In genomic region chr13:33676700-33677048, GRCh38 we compare ENCODE assay signal across 1 cellular context.
TF ChIP-seq lines count a peak whose summit lies in the region.

No MANE protein-coding gene starts in this region.

TF ChIP-seq in HepG2, 621 proteins besides CTCF, POLR2A, EP300 and RAD21 (continued from another document and continues in another):
- TF ChIP-seq E2F2 (CRISPR knock-in tag; IDR thresholded peaks at IDR 0.05; ENCODE audit: borderline replicate concordance) (no peak), YY1 (IDR thresholded peaks at IDR 0.05; ENCODE audit: insufficient read depth, insufficient replicate concordance, low read depth, low read length) (no peak), TIGD3 (CRISPR knock-in tag; IDR thresholded peaks at IDR 0.05; ENCODE audit: borderline replicate concordance) (no peak), MED1 (CRISPR knock-in tag; IDR thresholded peaks at IDR 0.05) (peak; percentile 50; the same call in 1 of the 2 replicates), HOXA5 (CRISPR knock-in tag; IDR thresholded peaks at IDR 0.05) (no peak), ZNF18 (CRISPR knock-in tag; IDR thresholded peaks at IDR 0.05; ENCODE audit: insufficient replicate concordance) (no peak), PRDM15 (CRISPR knock-in tag; IDR thresholded peaks at IDR 0.05) (peak; percentile 19), ZNF350 (CRISPR knock-in tag; IDR thresholded peaks at IDR 0.05; ENCODE audit: borderline replicate concordance, low read depth) (no peak), ZNF580 (CRISPR knock-in tag; IDR thresholded peaks at IDR 0.05; ENCODE audit: borderline replicate concordance, low read depth) (no peak), MZF1 (CRISPR knock-in tag; IDR thresholded peaks at IDR 0.05; ENCODE audit: borderline replicate concordance) (no peak), RXRA (CRISPR knock-in tag; IDR thresholded peaks at IDR 0.05) (no peak), ZNF674 (CRISPR knock-in tag; IDR thresholded peaks at IDR 0.05; ENCODE audit: low read depth) (no peak), BORCS8-MEF2B (CRISPR knock-in tag; IDR thresholded peaks at IDR 0.05) (no peak), ZNF253 (CRISPR knock-in tag; IDR thresholded peaks at IDR 0.05; ENCODE audit: borderline replicate concordance) (no peak), DR1 (CRISPR knock-in tag; IDR thresholded peaks at IDR 0.05) (peak; percentile 34; the same call in 1 of the 2 replicates), ZNF44 (CRISPR knock-in tag; IDR thresholded peaks at IDR 0.05) (no peak), KLF9 (CRISPR knock-in tag; IDR thresholded peaks at IDR 0.05; ENCODE audit: low read depth) (no peak), SETDB1 (CRISPR knock-in tag; IDR thresholded peaks at IDR 0.05; ENCODE audit: borderline replicate concordance) (no peak), ZNF563 (CRISPR knock-in tag; IDR thresholded peaks at IDR 0.05) (no peak), JUN (CRISPR knock-in tag; IDR thresholded peaks at IDR 0.05) (no peak), SKI (IDR thresholded peaks at IDR 0.05; ENCODE audit: partially characterized antibody) (no peak), NCOA2 (CRISPR knock-in tag; IDR thresholded peaks at IDR 0.05) (no peak), ZNF331 (CRISPR knock-in tag; IDR thresholded peaks at IDR 0.05) (peak; percentile 58; the same call in 1 of the 2 replicates), YEATS4 (CRISPR knock-in tag; IDR thresholded peaks at IDR 0.05; ENCODE audit: borderline replicate concordance) (no peak; the same call in 1 of the 2 replicates), STAG1 (CRISPR knock-in tag; IDR thresholded peaks at IDR 0.05) (no peak), HDAC6 (IDR thresholded peaks at IDR 0.05; ENCODE audit: low read depth, low read length) (no peak), GATA4 (IDR thresholded peaks at IDR 0.05; ENCODE audit: borderline replicate concordance, low read depth) (no peak), FIP1L1 (IDR thresholded peaks at IDR 0.05; ENCODE audit: borderline replicate concordance, insufficient read depth, low read depth, low read length) (no peak), KAT8 (CRISPR knock-in tag; IDR thresholded peaks at IDR 0.05) (no peak), FOXK1 (CRISPR knock-in tag; IDR thresholded peaks at IDR 0.05; ENCODE audit: borderline replicate concordance, low read depth) (no peak), TFDP1 (CRISPR knock-in tag; IDR thresholded peaks at IDR 0.05; ENCODE audit: borderline replicate concordance) (peak; percentile 75; the same call in 1 of the 2 replicates), ATAD3A (CRISPR knock-in tag; IDR thresholded peaks at IDR 0.05) (no peak), MYC (CRISPR knock-in tag; IDR thresholded peaks at IDR 0.05; ENCODE audit: borderline replicate concordance) (peak; percentile 68; the same call in 1 of the 2 replicates)
- TF ChIP-seq, protein P1, sequence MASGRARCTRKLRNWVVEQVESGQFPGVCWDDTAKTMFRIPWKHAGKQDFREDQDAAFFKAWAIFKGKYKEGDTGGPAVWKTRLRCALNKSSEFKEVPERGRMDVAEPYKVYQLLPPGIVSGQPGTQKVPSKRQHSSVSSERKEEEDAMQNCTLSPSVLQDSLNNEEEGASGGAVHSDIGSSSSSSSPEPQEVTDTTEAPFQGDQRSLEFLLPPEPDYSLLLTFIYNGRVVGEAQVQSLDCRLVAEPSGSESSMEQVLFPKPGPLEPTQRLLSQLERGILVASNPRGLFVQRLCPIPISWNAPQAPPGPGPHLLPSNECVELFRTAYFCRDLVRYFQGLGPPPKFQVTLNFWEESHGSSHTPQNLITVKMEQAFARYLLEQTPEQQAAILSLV (CRISPR knock-in tag; IDR thresholded peaks at IDR 0.05; ENCODE audit: borderline replicate concordance): no peak
- TF ChIP-seq, protein P2, sequence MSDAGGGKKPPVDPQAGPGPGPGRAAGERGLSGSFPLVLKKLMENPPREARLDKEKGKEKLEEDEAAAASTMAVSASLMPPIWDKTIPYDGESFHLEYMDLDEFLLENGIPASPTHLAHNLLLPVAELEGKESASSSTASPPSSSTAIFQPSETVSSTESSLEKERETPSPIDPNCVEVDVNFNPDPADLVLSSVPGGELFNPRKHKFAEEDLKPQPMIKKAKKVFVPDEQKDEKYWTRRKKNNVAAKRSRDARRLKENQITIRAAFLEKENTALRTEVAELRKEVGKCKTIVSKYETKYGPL (CRISPR knock-in tag; IDR thresholded peaks at IDR 0.05): no peak
- TF ChIP-seq, protein P3, sequence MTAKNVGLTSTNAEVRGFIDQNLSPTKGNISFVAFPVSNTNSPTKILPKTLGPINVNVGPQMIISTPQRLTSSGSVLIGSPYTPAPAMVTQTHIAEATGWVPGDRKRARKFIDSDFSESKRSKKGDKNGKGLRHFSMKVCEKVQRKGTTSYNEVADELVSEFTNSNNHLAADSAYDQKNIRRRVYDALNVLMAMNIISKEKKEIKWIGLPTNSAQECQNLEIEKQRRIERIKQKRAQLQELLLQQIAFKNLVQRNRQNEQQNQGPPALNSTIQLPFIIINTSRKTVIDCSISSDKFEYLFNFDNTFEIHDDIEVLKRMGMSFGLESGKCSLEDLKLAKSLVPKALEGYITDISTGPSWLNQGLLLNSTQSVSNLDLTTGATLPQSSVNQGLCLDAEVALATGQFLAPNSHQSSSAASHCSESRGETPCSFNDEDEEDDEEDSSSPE (CRISPR knock-in tag; IDR thresholded peaks at IDR 0.05): no peak
- TF ChIP-seq, protein P4, sequence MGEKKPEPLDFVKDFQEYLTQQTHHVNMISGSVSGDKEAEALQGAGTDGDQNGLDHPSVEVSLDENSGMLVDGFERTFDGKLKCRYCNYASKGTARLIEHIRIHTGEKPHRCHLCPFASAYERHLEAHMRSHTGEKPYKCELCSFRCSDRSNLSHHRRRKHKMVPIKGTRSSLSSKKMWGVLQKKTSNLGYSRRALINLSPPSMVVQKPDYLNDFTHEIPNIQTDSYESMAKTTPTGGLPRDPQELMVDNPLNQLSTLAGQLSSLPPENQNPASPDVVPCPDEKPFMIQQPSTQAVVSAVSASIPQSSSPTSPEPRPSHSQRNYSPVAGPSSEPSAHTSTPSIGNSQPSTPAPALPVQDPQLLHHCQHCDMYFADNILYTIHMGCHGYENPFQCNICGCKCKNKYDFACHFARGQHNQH (CRISPR knock-in tag; IDR thresholded peaks at IDR 0.05): peak; percentile 54; the same call in 1 of the 2 replicates
- TF ChIP-seq, protein P5, sequence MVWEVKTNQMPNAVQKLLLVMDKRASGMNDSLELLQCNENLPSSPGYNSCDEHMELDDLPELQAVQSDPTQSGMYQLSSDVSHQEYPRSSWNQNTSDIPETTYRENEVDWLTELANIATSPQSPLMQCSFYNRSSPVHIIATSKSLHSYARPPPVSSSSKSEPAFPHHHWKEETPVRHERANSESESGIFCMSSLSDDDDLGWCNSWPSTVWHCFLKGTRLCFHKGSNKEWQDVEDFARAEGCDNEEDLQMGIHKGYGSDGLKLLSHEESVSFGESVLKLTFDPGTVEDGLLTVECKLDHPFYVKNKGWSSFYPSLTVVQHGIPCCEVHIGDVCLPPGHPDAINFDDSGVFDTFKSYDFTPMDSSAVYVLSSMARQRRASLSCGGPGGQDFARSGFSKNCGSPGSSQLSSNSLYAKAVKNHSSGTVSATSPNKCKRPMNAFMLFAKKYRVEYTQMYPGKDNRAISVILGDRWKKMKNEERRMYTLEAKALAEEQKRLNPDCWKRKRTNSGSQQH (CRISPR knock-in tag; IDR thresholded peaks at IDR 0.05; ENCODE audit: low read depth): no peak
- TF ChIP-seq, protein P6, sequence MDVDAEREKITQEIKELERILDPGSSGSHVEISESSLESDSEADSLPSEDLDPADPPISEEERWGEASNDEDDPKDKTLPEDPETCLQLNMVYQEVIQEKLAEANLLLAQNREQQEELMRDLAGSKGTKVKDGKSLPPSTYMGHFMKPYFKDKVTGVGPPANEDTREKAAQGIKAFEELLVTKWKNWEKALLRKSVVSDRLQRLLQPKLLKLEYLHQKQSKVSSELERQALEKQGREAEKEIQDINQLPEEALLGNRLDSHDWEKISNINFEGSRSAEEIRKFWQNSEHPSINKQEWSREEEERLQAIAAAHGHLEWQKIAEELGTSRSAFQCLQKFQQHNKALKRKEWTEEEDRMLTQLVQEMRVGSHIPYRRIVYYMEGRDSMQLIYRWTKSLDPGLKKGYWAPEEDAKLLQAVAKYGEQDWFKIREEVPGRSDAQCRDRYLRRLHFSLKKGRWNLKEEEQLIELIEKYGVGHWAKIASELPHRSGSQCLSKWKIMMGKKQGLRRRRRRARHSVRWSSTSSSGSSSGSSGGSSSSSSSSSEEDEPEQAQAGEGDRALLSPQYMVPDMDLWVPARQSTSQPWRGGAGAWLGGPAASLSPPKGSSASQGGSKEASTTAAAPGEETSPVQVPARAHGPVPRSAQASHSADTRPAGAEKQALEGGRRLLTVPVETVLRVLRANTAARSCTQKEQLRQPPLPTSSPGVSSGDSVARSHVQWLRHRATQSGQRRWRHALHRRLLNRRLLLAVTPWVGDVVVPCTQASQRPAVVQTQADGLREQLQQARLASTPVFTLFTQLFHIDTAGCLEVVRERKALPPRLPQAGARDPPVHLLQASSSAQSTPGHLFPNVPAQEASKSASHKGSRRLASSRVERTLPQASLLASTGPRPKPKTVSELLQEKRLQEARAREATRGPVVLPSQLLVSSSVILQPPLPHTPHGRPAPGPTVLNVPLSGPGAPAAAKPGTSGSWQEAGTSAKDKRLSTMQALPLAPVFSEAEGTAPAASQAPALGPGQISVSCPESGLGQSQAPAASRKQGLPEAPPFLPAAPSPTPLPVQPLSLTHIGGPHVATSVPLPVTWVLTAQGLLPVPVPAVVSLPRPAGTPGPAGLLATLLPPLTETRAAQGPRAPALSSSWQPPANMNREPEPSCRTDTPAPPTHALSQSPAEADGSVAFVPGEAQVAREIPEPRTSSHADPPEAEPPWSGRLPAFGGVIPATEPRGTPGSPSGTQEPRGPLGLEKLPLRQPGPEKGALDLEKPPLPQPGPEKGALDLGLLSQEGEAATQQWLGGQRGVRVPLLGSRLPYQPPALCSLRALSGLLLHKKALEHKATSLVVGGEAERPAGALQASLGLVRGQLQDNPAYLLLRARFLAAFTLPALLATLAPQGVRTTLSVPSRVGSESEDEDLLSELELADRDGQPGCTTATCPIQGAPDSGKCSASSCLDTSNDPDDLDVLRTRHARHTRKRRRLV (CRISPR knock-in tag; IDR thresholded peaks at IDR 0.05): no peak
